8 cellular contexts compared by ENCODE assay signal in the genomic region with DNA sequence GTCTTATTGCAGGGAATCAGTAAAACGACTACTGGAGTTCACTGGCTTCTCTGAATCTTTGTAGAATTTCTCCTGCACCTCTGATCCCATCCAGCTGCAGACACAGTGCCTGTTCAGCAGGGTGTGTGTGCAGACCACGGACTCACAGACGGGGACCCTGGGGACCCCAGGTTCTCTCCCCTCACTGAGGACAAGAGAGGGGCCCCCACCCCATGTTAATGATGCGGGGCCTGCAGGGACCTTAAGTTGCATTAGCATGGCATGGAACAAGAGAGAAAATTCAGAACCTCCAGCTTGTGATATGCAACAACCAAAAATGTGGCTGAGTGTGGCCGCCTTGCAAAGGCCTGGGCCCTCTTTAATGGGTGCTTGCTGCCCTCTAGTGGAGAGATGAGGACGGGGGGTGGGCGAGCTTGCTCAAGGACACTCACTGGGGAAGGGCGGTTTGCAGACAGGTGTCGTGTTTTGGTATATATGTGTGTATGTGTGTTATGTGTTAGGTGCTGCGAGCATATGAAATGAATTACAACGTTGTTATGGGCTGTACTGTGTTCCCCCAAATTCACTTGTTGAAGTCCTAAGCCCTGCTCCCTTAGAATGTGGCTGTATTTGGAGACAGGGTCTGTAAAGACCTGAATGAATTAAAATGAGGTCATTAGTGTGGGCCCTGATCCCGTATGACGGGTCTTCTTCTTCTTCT.
A peak's percentile ranks its signal among the peaks of the same experiment; 100 is the strongest.
DNase-seq lines count a peak whose midpoint lies in the region; ATAC-seq and TF ChIP-seq lines count a peak whose summit lies in the region.

No MANE protein-coding gene starts in this region.

- POLR2A ChIA-PET in RWPE1 (lab: Yijun Ruan, JAX; ENCODE audit: low non-redundant PET) = no interaction called here

- H3K4me1 ChIP-seq in Karpas-422 (ENCODE audit: low read length) (peaks cover 39% of the 10 kb centered on the region), osteoblast (ENCODE audit: insufficient read depth, low read length) (no peaks in the 10 kb centered on the region), thoracic aorta (ENCODE audit: control insufficient read depth in 1 of 2, low read depth in 2 of 2) (no peaks in the 10 kb centered on the region)

- H3K9me2 ChIP-seq in Karpas-422 (replicated peaks; ENCODE audit: insufficient read depth, low read length) = no peaks in the 10 kb centered on the region

- H3K36me3 ChIP-seq in Karpas-422 (ENCODE audit: insufficient read depth, low read length) (no peaks in the 10 kb centered on the region), osteoblast (ENCODE audit: insufficient read depth, low read length) (no peaks in the 10 kb centered on the region), thoracic aorta (no peaks in the 10 kb centered on the region)

- H3K9me3 ChIP-seq in Karpas-422 (ENCODE audit: low read length) = no peaks in the 10 kb centered on the region
- H3K9me3 ChIP-seq in osteoblast (ENCODE audit: low read depth, low read length) = no peaks in the 10 kb centered on the region
- H3K9me3 ChIP-seq in thoracic aorta = no peaks in the 10 kb centered on the region

- CTCF ChIA-PET in RWPE1 (lab: Yijun Ruan, JAX) = interaction anchor here (0.6 to 1.3 kb wide), 13 partner anchors 21 to 1699 kb away, joined by 3 to 5 read pairs (median 4); no protein-coding TSS in a partner anchor

- ATAC-seq in thoracic aorta (ENCODE audit: insufficient number of reproducible peaks, low FRiP score, low read depth) (no peak), HG03025 (IDR thresholded peaks at IDR 0.05; ENCODE audit: low FRiP score, unreplicated experiment) (no peak)

- TF ChIP-seq CTCF in RWPE1 (conservative IDR thresholded peaks at IDR 0.05; ENCODE audit: low read depth) (peak; percentile 87), osteoblast (IDR thresholded peaks at IDR 0.05; ENCODE audit: extremely low read depth, low read depth, low read length) (peak; percentile 94), thoracic aorta (IDR thresholded peaks at IDR 0.05) (peak; percentile 80)

- H3K27ac ChIP-seq in Karpas-422 (ENCODE audit: low read length) (peak overlapping the region; percentile 80), RWPE1 (no peak overlapping the region), osteoblast (ENCODE audit: low read depth, low read length) (no peak overlapping the region), thoracic aorta (no peak overlapping the region)

- H3K27me3 ChIP-seq in Karpas-422 (ENCODE audit: low read length) = no peaks in the 10 kb centered on the region
- no peaks in the 10 kb centered on the region for H3K27me3 ChIP-seq in osteoblast (ENCODE audit: insufficient read depth, low read length)
- H3K27me3 ChIP-seq in thoracic aorta (replicated peaks; ENCODE audit: insufficient read depth) = no peaks in the 10 kb centered on the region

- H2AFZ ChIP-seq in Karpas-422 (ENCODE audit: low read length) = peak overlapping the region; percentile 79
- H2AFZ ChIP-seq in osteoblast (ENCODE audit: low read length) = no peak overlapping the region

- H3K4me3 ChIP-seq in Karpas-422 (ENCODE audit: low read length) (peak overlapping the region; percentile 37; the same call in 1 of the 2 replicates), osteoblast (ENCODE audit: insufficient read depth, low read length) (no peak overlapping the region), thoracic aorta (no peak overlapping the region)

- H3K79me2 ChIP-seq in Karpas-422 (ENCODE audit: low read length) (no peaks in the 10 kb centered on the region), osteoblast (ENCODE audit: insufficient read depth, low read length) (no peaks in the 10 kb centered on the region)

- H3K4me2 ChIP-seq in Karpas-422 (ENCODE audit: low read depth, low read length, poor library complexity, severe bottlenecking) = peak overlapping the region; percentile 63
- no peak overlapping the region for H3K4me2 ChIP-seq in osteoblast (ENCODE audit: insufficient read depth, low read length)

- peak overlapping the region; percentile 63 for H3K9ac ChIP-seq in Karpas-422 (ENCODE audit: low read length)

- H4K20me1 ChIP-seq in Karpas-422 (ENCODE audit: insufficient read depth, low read depth, low read length) (no peaks in the 10 kb centered on the region), osteoblast (ENCODE audit: insufficient read depth, low read length) (no peaks in the 10 kb centered on the region)

- DNase-seq in DMS79 (lab: John Stamatoyannopoulos, UW) (peak; percentile 30), Karpas-422 (peak; percentile 96), RWPE1 (ENCODE audit: low spot score) (peak; percentile 85), foreskin melanocyte (peak; percentile 51), osteoblast (ENCODE audit: insufficient read length, low spot score, missing footprints) (peak; percentile 98), thoracic aorta (ENCODE audit: low spot score) (peak; percentile 45)
- peak; percentile 70 for DNase-seq in activated T-helper 9 cell treated with anti-CD3 and anti-CD28 coated beads, Interleukin-2, amount 50 U/mL, for 16 hours (ENCODE audit: low read depth)

Comparison
In these comparisons a context has a peak if more than half of its experiments do, and no peak if none do; other contexts are left out.
1. DNase-seq: peak in every context shown above with its lines; median percentile 98 in osteoblast; 96 in Karpas-422; 85 in RWPE1; 70 in activated T-helper 9 cell treated with anti-CD3 and anti-CD28 coated beads, Interleukin-2, amount 50 U/mL, for 16 hours; 51 in foreskin melanocyte; 45 in thoracic aorta; 30 in DMS79.